23 cellular contexts compared by ENCODE assay signal in genomic region chr2:8159211-8159965, GRCh38.
DNase-seq lines count a peak whose midpoint lies in the region; ATAC-seq and TF ChIP-seq lines count a peak whose summit lies in the region.
"Had no signal": no experiment of that assay in that cellular context is flagged by ENCODE, and none has a peak within 500 bp of the region (broad histone marks: within the 10 kb centered on the region; RNA-seq: fewer than 3 reads in every experiment).

No MANE protein-coding gene starts in this region.

- H3K36me3 ChIP-seq in SK-N-MC (ENCODE audit: insufficient read depth, low read length), result no peaks in the 10 kb centered on the region
- H3K36me3 ChIP-seq in tibial artery, result no peaks in the 10 kb centered on the region
- H3K36me3 ChIP-seq: left ventricle myocardium inferior, tibial nerve had no signal

- H3K9me3 ChIP-seq in SK-N-MC (ENCODE audit: low read depth, low read length), result no peaks in the 10 kb centered on the region; the same call in 1 of the 2 replicates
- H3K9me3 ChIP-seq in tibial artery, result no peaks in the 10 kb centered on the region
- H3K9me3 ChIP-seq: left ventricle myocardium inferior, tibial nerve had no signal

- TF ChIP-seq CTCF in tibial artery (IDR thresholded peaks at IDR 0.05), result no peak

- peaks cover 0 to 31% (median 9%) of the 10 kb centered on the region in 4 donors for H3K4me1 ChIP-seq in tibial artery
- H3K4me1 ChIP-seq: left ventricle myocardium inferior, tibial nerve had no signal

- H3K4me1 Mint-ChIP-seq in activated T-cell treated with anti-CD3 and anti-CD28 coated beads, Interleukin-2, amount 50 U/mL, for 72 hours (ENCODE audit: low read depth), result peaks cover 11% of the 10 kb centered on the region

- H3K36me3 Mint-ChIP-seq in activated T-cell treated with anti-CD3 and anti-CD28 coated beads, Interleukin-2, amount 50 U/mL, for 72 hours (ENCODE audit: insufficient read depth in 2 of 2), result peaks cover 24 to 25% of the 10 kb centered on the region in 2 donors

- no peaks in the 10 kb centered on the region for H3K27me3 ChIP-seq in tibial artery
- H3K27me3 ChIP-seq: tibial nerve had no signal

- peaks cover 11 to 17% of the 10 kb centered on the region in 2 donors for H3K9me3 Mint-ChIP-seq in activated T-cell treated with anti-CD3 and anti-CD28 coated beads, Interleukin-2, amount 50 U/mL, for 72 hours
- H3K9me3 Mint-ChIP-seq: neural crest cell had no signal

- H3K27me3 Mint-ChIP-seq in activated T-cell treated with anti-CD3 and anti-CD28 coated beads, Interleukin-2, amount 50 U/mL, for 72 hours (ENCODE audit: low read depth), result no peaks in the 10 kb centered on the region
- H3K27me3 Mint-ChIP-seq: activated T-cell treated with anti-CD3 and anti-CD28 coated beads, Interleukin-2, amount 50 U/mL, for 24 hours had no signal

- H3K27ac Mint-ChIP-seq in activated T-cell treated with anti-CD3 and anti-CD28 coated beads, Interleukin-2, amount 50 U/mL, for 72 hours, result peak overlapping the region; percentile 39
- H3K27ac Mint-ChIP-seq: activated T-cell treated with anti-CD3 and anti-CD28 coated beads, Interleukin-2, amount 50 U/mL, for 24 hours; B cell had no signal

- H3K4me3 Mint-ChIP-seq in activated T-cell treated with anti-CD3 and anti-CD28 coated beads, Interleukin-2, amount 50 U/mL, for 72 hours, result no peak overlapping the region
- H3K4me3 Mint-ChIP-seq: activated T-cell treated with anti-CD3 and anti-CD28 coated beads, Interleukin-2, amount 50 U/mL, for 24 hours; B cell; H9; neural crest cell had no signal

- no peak for DNase-seq in activated T-cell treated with anti-CD3 and anti-CD28 coated beads, Interleukin-2, amount 50 U/mL, for 72 hours
- DNase-seq in activated T-cell treated with anti-CD3 and anti-CD28 coated beads, Interleukin-2, amount 50 U/mL, for 48 hours, result no peak
- DNase-seq in SK-N-MC (ENCODE audit: low read depth, low spot score) (no peak), left kidney (ENCODE audit: low read depth, low spot score) (peak; percentile 59), tibial artery (no peak), HK-2 (ENCODE audit: unreplicated experiment) (no peak), NCI-H146 treated with DMSO at 0.1 percent for 48 hours (lab: John Stamatoyannopoulos, UW; ENCODE audit: unreplicated experiment) (no peak), NCI-H1694 (lab: John Stamatoyannopoulos, UW) (no peak)
- DNase-seq: activated naive CD4-positive, alpha-beta T cell treated with anti-CD3 and anti-CD28 coated beads, Interleukin-2, amount 50 U/mL, for 16 hours; activated T-cell treated with anti-CD3 and anti-CD28 coated beads, Interleukin-2, amount 50 U/mL, for 24 hours; central memory CD4-positive, alpha-beta T cell; COR-L47; H9; left ventricle myocardium inferior; midbrain; NCI-H1436 treated with DMSO at 0.1 percent for 48 hours; NCI-H526 treated with DMSO at 0.1 percent for 48 hours; stimulated activated naive CD4-positive, alpha-beta T cell had no signal

- intact Hi-C loops in tibial artery (cut with DNase I; ENCODE audit: low total_unique reads), result no loop called here

- H3K9ac ChIP-seq in SK-N-MC (ENCODE audit: insufficient read length), result no peak overlapping the region

- H3K27ac ChIP-seq in SK-N-MC (peak overlapping the region; percentile 54; the same call in 1 of the 2 replicates), tibial artery (peak overlapping the region; percentile 83 to 87)
- H3K27ac ChIP-seq: left ventricle myocardium inferior, tibial nerve had no signal

- ATAC-seq in activated T-cell treated with anti-CD3 and anti-CD28 coated beads, Interleukin-2, amount 50 U/mL, for 72 hours (replicated peaks in 1 of 2), result no peak
- ATAC-seq: activated CD4-positive, CD25-positive, alpha-beta regulatory T cell treated with anti-CD3 and anti-CD28 coated beads, Interleukin-2, amount 50 U/mL, for 24 hours had no signal

- H3K4me3 ChIP-seq in SK-N-MC, result no peak overlapping the region
- no peak overlapping the region for H3K4me3 ChIP-seq in tibial artery
- H3K4me3 ChIP-seq: left ventricle myocardium inferior, smooth muscle cell, tibial nerve had no signal
